In genomic region chr21:15003463-15004135, GRCh38 we compare ENCODE assay signal across 14 cellular contexts.
A peak's percentile ranks its signal among the peaks of the same experiment; 100 is the strongest.
DNase-seq lines count a peak whose midpoint lies in the region; ATAC-seq and TF ChIP-seq lines count a peak whose summit lies in the region.
"Had no signal": no experiment of that assay in that cellular context is flagged by ENCODE, and none has a peak within 500 bp of the region (broad histone marks: within the 10 kb centered on the region; RNA-seq: fewer than 3 reads in every experiment).

No MANE protein-coding gene starts in this region.

- H3K4me1 ChIP-seq in naive thymus-derived CD4-positive, alpha-beta T cell (ENCODE audit: control insufficient read depth in 2 of 2, insufficient read depth in 2 of 2, low read length in 2 of 2): peaks cover 0 to 28% of the 10 kb centered on the region in 2 donors

- no peak for TF ChIP-seq CTCF in WTC11 (IDR thresholded peaks at IDR 0.05)

- H3K9me3 ChIP-seq in naive thymus-derived CD4-positive, alpha-beta T cell (ENCODE audit: control insufficient read depth in 2 of 3, low read length in 3 of 3): no peaks in the 10 kb centered on the region

- CTCF ChIA-PET in WTC11 (lab: Charles Lee): no interaction called here
- CTCF ChIA-PET in naive thymus-derived CD4-positive, alpha-beta T cell (lab: Charles Lee): no interaction called here

- no peaks in the 10 kb centered on the region for H3K9me3 Mint-ChIP-seq in WTC11
- peaks cover 0 to 8% (median 1%) of the 10 kb centered on the region in 11 donors for H3K9me3 Mint-ChIP-seq in naive thymus-derived CD4-positive, alpha-beta T cell
- H3K9me3 Mint-ChIP-seq: activated T-helper 2 cell treated with anti-CD3 and anti-CD28 coated beads, Interferon-gamma antibody, Interleukin-2, Interleukin-4, amounts not matched to agents 10 μg/mL and 5 μg/mL and 100 μg/mL, durations not matched to agents 14 hours and 24 hours and 36 hours had no signal

- POLR2A ChIA-PET in WTC11 (lab: Charles Lee): no interaction called here
- POLR2A ChIA-PET in naive thymus-derived CD4-positive, alpha-beta T cell (lab: Charles Lee): no interaction called here

- H3K27me3 Mint-ChIP-seq in WTC11 (ENCODE audit: low read depth): peaks cover 35% of the 10 kb centered on the region
- no peaks in the 10 kb centered on the region for H3K27me3 Mint-ChIP-seq in naive thymus-derived CD4-positive, alpha-beta T cell

- ATAC-seq in WTC11 (peak; percentile 46), left colon (no peak)
- no peak for ATAC-seq in naive thymus-derived CD4-positive, alpha-beta T cell

- no peaks in the 10 kb centered on the region for H3K36me3 Mint-ChIP-seq in WTC11
- peaks cover 11 to 21% (median 12%) of the 10 kb centered on the region in 5 donors for H3K36me3 Mint-ChIP-seq in naive thymus-derived CD4-positive, alpha-beta T cell

- intact Hi-C loops in naive thymus-derived CD4-positive, alpha-beta T cell (cut with micrococcal nuclease): loop anchor here (2.0 kb wide), 3 partner anchors 49 to 63 kb away; no protein-coding TSS in a partner anchor
- intact Hi-C loops in left colon (cut with DNase I, micrococcal nuclease): no loop called here

- H3K4me3 ChIP-seq in naive thymus-derived CD4-positive, alpha-beta T cell (ENCODE audit: low read length): no peak overlapping the region

- H3K36me3 ChIP-seq in naive thymus-derived CD4-positive, alpha-beta T cell (ENCODE audit: control insufficient read depth in 2 of 3, insufficient read depth in 3 of 3, low read length in 3 of 3): no peaks in the 10 kb centered on the region

- H3K27me3 ChIP-seq in naive thymus-derived CD4-positive, alpha-beta T cell (ENCODE audit: control insufficient read depth in 2 of 2, insufficient read depth in 2 of 2, low read length in 2 of 2): no peaks in the 10 kb centered on the region

- no peak overlapping the region for H3K27ac Mint-ChIP-seq in WTC11
- peak overlapping the region in 6 of 9 donors; percentile 10 to 79 (median 46) for H3K27ac Mint-ChIP-seq in naive thymus-derived CD4-positive, alpha-beta T cell

- peak; percentile 71 for DNase-seq in DMS 273 treated with DMSO at 0.1 percent for 48 hours (lab: John Stamatoyannopoulos, UW)
- DNase-seq in NCI-H1105 treated with DMSO at 0.1 percent for 48 hours (lab: John Stamatoyannopoulos, UW): peak; percentile 94
- DNase-seq in WTC11 (ENCODE audit: low spot score): peak; percentile 30
- DNase-seq in naive thymus-derived CD4-positive, alpha-beta T cell: no peak
- no peak for DNase-seq in A172 (ENCODE audit: low spot score)
- DNase-seq in midbrain (lab: John Stamatoyannopoulos, UW): no peak
- DNase-seq in left colon: no peak
- DNase-seq in Ammon's horn (ENCODE audit: low spot score): no peak
- DNase-seq: central memory CD4-positive, alpha-beta T cell; DMS79; hippocampal formation; mammary epithelial cell; OCI-M1 had no signal

- peaks cover 65% of the 10 kb centered on the region for H3K4me1 Mint-ChIP-seq in WTC11
- peaks cover 38 to 70% (median 61%) of the 10 kb centered on the region in 7 donors for H3K4me1 Mint-ChIP-seq in naive thymus-derived CD4-positive, alpha-beta T cell

- no peak overlapping the region for H3K4me3 Mint-ChIP-seq in WTC11
- peak overlapping the region in 1 of 10 donors; percentile 20 for H3K4me3 Mint-ChIP-seq in naive thymus-derived CD4-positive, alpha-beta T cell

- no peak overlapping the region for H3K27ac ChIP-seq in naive thymus-derived CD4-positive, alpha-beta T cell (ENCODE audit: low read depth, low read length)

TF ChIP-seq in WTC11, 78 proteins besides CTCF, POLR2A, EP300 and RAD21:
- TF ChIP-seq, protein P1, sequence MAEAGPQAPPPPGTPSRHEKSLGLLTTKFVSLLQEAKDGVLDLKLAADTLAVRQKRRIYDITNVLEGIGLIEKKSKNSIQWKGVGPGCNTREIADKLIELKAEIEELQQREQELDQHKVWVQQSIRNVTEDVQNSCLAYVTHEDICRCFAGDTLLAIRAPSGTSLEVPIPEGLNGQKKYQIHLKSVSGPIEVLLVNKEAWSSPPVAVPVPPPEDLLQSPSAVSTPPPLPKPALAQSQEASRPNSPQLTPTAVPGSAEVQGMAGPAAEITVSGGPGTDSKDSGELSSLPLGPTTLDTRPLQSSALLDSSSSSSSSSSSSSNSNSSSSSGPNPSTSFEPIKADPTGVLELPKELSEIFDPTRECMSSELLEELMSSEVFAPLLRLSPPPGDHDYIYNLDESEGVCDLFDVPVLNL (CRISPR knock-in tag; IDR thresholded peaks at IDR 0.05; ENCODE audit: borderline replicate concordance, low read depth): no peak
- TF ChIP-seq IRF1 (CRISPR knock-in tag; IDR thresholded peaks at IDR 0.05) (no peak), HMGA2 (CRISPR knock-in tag; IDR thresholded peaks at IDR 0.05) (no peak), ZBTB43 (CRISPR knock-in tag; IDR thresholded peaks at IDR 0.05) (no peak), MXD4 (CRISPR knock-in tag; IDR thresholded peaks at IDR 0.05; ENCODE audit: borderline replicate concordance) (no peak), ZNF263 (CRISPR knock-in tag; IDR thresholded peaks at IDR 0.05; ENCODE audit: low read depth) (no peak), GABPB1 (CRISPR knock-in tag; IDR thresholded peaks at IDR 0.05) (no peak)

Comparison
In these comparisons a context has a peak if more than half of its experiments do, and no peak if none do; other contexts are left out.
1. DNase-seq: peak in DMS 273 treated with DMSO at 0.1 percent for 48 hours (single experiment), NCI-H1105 treated with DMSO at 0.1 percent for 48 hours (single experiment) and WTC11 (single experiment); none in naive thymus-derived CD4-positive, alpha-beta T cell (0 of 9), A172 (single experiment), midbrain (single experiment), left colon (0 of 2) and Ammon's horn (single experiment).
2. intact Hi-C loops: an anchor here in naive thymus-derived CD4-positive, alpha-beta T cell (2.0 kb wide); none called in left colon.